Comparison of ENCODE assay signal across 25 cellular contexts in genomic region chr3:119557874-119558264, GRCh38. TPM values are rescaled to one million over a fixed set of nuclear protein-coding genes. Genes with fewer than 3 reads are reported as not detected.
A peak's percentile ranks its signal among the peaks of the same experiment; 100 is the strongest.
DNase-seq lines count a peak whose midpoint lies in the region; ATAC-seq, FAIRE-seq and TF ChIP-seq lines count a peak whose summit lies in the region.
"Had no signal": no experiment of that assay in that cellular context is flagged by ENCODE, and none has a peak within 500 bp of the region (broad histone marks: within the 10 kb centered on the region; RNA-seq: fewer than 3 reads in every experiment).

No MANE protein-coding gene starts in this region.

- CTCF ChIA-PET in activated B cell treated with CpG ODN at 0.5 μM for 24 hours (lab: Charles Lee): interaction anchor here (2.4 to 3.6 kb wide), 3 partner anchors 20 to 123 kb away, joined by 6 to 20 read pairs (median 17); partner anchors contain the start of genes ADPRH and TIMMDC1

- peak; percentile 5 for DNase-seq in DND-41
- no peak for DNase-seq in GM12891 (ENCODE audit: insufficient read length, low spot score)
- no peak for DNase-seq in activated B cell treated with CpG ODN at 0.5 μM for 24 hours
- DNase-seq in erythroblast (lab: John Stamatoyannopoulos, UW): peak; percentile 12 to 13
- DNase-seq in NCI-H345 treated with DMSO at 0.1 percent for 48 hours (lab: John Stamatoyannopoulos, UW; ENCODE audit: unreplicated experiment): no peak
- DNase-seq in DMS53 treated with DMSO at 0.1 percent for 48 hours (lab: John Stamatoyannopoulos, UW; ENCODE audit: unreplicated experiment): no peak
- DNase-seq in left cardiac atrium: no peak
- DNase-seq: activated naive CD4-positive, alpha-beta T cell; CD8-positive, alpha-beta T cell; central memory CD4-positive, alpha-beta T cell; DMS79; foreskin keratinocyte; GM23248; NCI-H2171 treated with DMSO at 0.1 percent for 48 hours; nephron progenitor cell; SHP77; stimulated activated naive CD4-positive, alpha-beta T cell; tibial artery; WERI-Rb-1 had no signal

- H3K4me1 Mint-ChIP-seq in activated B cell treated with CpG ODN at 0.5 μM for 24 hours: peaks cover 92% of the 10 kb centered on the region

- H3K27ac Mint-ChIP-seq in activated B cell treated with CpG ODN at 0.5 μM for 24 hours: peak overlapping the region; percentile 88
- H3K27ac Mint-ChIP-seq: CD8-positive, alpha-beta T cell; nephron progenitor cell had no signal

- no peaks in the 10 kb centered on the region for H3K4me1 ChIP-seq in DND-41 (ENCODE audit: insufficient read depth, low read length)
- H3K4me1 ChIP-seq: ascending aorta, foreskin keratinocyte, tibial artery had no signal

- peak overlapping the region; percentile 90 for H3K4me3 Mint-ChIP-seq in activated B cell treated with CpG ODN at 0.5 μM for 24 hours
- H3K4me3 Mint-ChIP-seq: CD8-positive, alpha-beta T cell; nephron progenitor cell had no signal

- peaks cover 55% of the 10 kb centered on the region for H3K36me3 Mint-ChIP-seq in activated B cell treated with CpG ODN at 0.5 μM for 24 hours (ENCODE audit: low read depth)
- H3K36me3 Mint-ChIP-seq: CD8-positive, alpha-beta T cell had no signal

- intact Hi-C loops in activated B cell treated with CpG ODN at 0.5 μM for 24 hours (cut with micrococcal nuclease) (loop anchor here (2.0 kb wide), 1 partner anchor 235 kb away; no protein-coding TSS in a partner anchor), left cardiac atrium (cut with DNase I) (no loop called here)

- no peaks in the 10 kb centered on the region for H4K20me1 ChIP-seq in DND-41 (ENCODE audit: insufficient read depth, low read length)

- peak; percentile 54 for FAIRE-seq in GM12891 (lab: Jason Lieb, UNC)

- no peak overlapping the region for H3K9ac ChIP-seq in DND-41 (ENCODE audit: low read depth, low read length)
- H3K9ac ChIP-seq: GM23248, KMS-11 had no signal

- peaks cover 5% of the 10 kb centered on the region for H3K27me3 ChIP-seq in DND-41 (ENCODE audit: insufficient read depth, low read length, poor library complexity)
- H3K27me3 ChIP-seq: ascending aorta, hepatocyte, tibial artery had no signal

- no peaks in the 10 kb centered on the region for H3K36me3 ChIP-seq in DND-41 (ENCODE audit: insufficient read depth, low read length)
- H3K36me3 ChIP-seq: ascending aorta, tibial artery, WERI-Rb-1 had no signal

- no peaks in the 10 kb centered on the region for H3K79me2 ChIP-seq in DND-41 (ENCODE audit: insufficient read depth, low read length)
- H3K79me2 ChIP-seq: hepatocyte had no signal

- no peaks in the 10 kb centered on the region for H3K9me3 Mint-ChIP-seq in activated B cell treated with CpG ODN at 0.5 μM for 24 hours
- H3K9me3 Mint-ChIP-seq: CD8-positive, alpha-beta T cell; nephron progenitor cell had no signal

- no peak overlapping the region for H3K4me2 ChIP-seq in DND-41 (ENCODE audit: insufficient read depth, low read length)
- H3K4me2 ChIP-seq: hepatocyte, KMS-11 had no signal

- H3K4me3 ChIP-seq in DND-41 (ENCODE audit: low read depth in 1 of 2, low read length in 2 of 2): no peak overlapping the region
- H3K4me3 ChIP-seq: ascending aorta, GM23248, hepatocyte, tibial artery had no signal

- ATAC-seq in DND-41 (ENCODE audit: insufficient read depth, low read depth) (no peak), activated B cell treated with CpG ODN at 0.5 μM for 24 hours (ENCODE audit: low read depth) (no peak), HG02798 (IDR thresholded peaks at IDR 0.05; ENCODE audit: poor library complexity, unreplicated experiment) (no peak), left cardiac atrium (no peak)
- ATAC-seq: CD8-positive, alpha-beta T cell; foreskin keratinocyte; sciatic nerve had no signal

- H3K27ac ChIP-seq in DND-41 (ENCODE audit: low read length): no peak overlapping the region
- H3K27ac ChIP-seq: ascending aorta, foreskin keratinocyte, GM23248, hepatocyte, KMS-11, tibial artery, WERI-Rb-1 had no signal

- POLR2A ChIA-PET in activated B cell treated with CpG ODN at 0.5 μM for 24 hours (lab: Charles Lee): interaction anchor here (0.8 to 4.0 kb wide), 7 partner anchors 19 to 119 kb away, joined by 4 to 44 read pairs (median 18); partner anchors contain the start of genes ADPRH, COX17 and TMEM39A

- no peak overlapping the region for H2AFZ ChIP-seq in DND-41 (ENCODE audit: low read depth, low read length)
- H2AFZ ChIP-seq: GM23248, hepatocyte had no signal

- TF ChIP-seq CTCF in DND-41 (IDR thresholded peaks at IDR 0.05; ENCODE audit: borderline replicate concordance, extremely low read depth, low read length, poor library complexity, severe bottlenecking) (no peak), activated B cell treated with CpG ODN at 0.5 μM for 24 hours (IDR thresholded peaks at IDR 0.05) (no peak)

- TF ChIP-seq POLR2A in GM12891 (IDR thresholded peaks at IDR 0.05; ENCODE audit: low read depth, low read length) (no peak), erythroblast (IDR thresholded peaks at IDR 0.05; ENCODE audit: low read length) (no peak)

- H3K27me3 Mint-ChIP-seq in activated B cell treated with CpG ODN at 0.5 μM for 24 hours: no peaks in the 10 kb centered on the region

- no peaks in the 10 kb centered on the region for H3K9me3 ChIP-seq in DND-41 (ENCODE audit: insufficient read depth, low read length, severe bottlenecking)
- H3K9me3 ChIP-seq: ascending aorta, tibial artery had no signal

TF ChIP-seq in GM12891, 5 proteins besides CTCF, POLR2A, EP300 and RAD21:
- TF ChIP-seq SPI1 (IDR thresholded peaks at IDR 0.05; ENCODE audit: low read depth, low read length) (no peak), PAX5 (IDR thresholded peaks at IDR 0.05; ENCODE audit: insufficient read depth, low read length, severe bottlenecking) (no peak)
TF ChIP-seq in GM12891: peak in this region for 0.

RNA-seq across cellular contexts. Expression of gene CD80, which starts 1.5 kb away (rescaled TPM):
- polyA plus RNA-seq in GM12891 (2012; ENCODE audit: low read depth, missing spikeins): 38.7 TPM
- 71.4 and 88.1 TPM in 2 replicates for total RNA-seq in activated B cell treated with CpG ODN at 0.5 μM for 24 hours
- under 1 TPM; 0.10 to 0.21 TPM for total RNA-seq in left cardiac atrium
- total RNA-seq: epithelial cell of proximal tubule, foreskin keratinocyte, GM23248 had no signal
- polyA plus RNA-seq: foreskin keratinocyte, GM23248, hepatocyte had no signal

RNA-seq across cellular contexts. Expression of gene ADPRH, which starts 21.4 kb away (rescaled TPM):
- polyA plus RNA-seq in GM12891 (2012; ENCODE audit: low read depth, missing spikeins): 18.0 TPM
- total RNA-seq in activated B cell treated with CpG ODN at 0.5 μM for 24 hours (41.2 and 43.8 TPM in 2 replicates), left cardiac atrium (10 to 100 TPM in 1 of 2 donors, 1 to 10 TPM in 1; 9.4 to 10.8 TPM)

RNA-seq across cellular contexts. Expression of gene PLA1A, which starts 39.8 kb away (rescaled TPM):
- polyA plus RNA-seq in GM12891 (2012; ENCODE audit: low read depth, missing spikeins): 4.9 TPM
- 0.56 and 1.1 TPM in 2 replicates for total RNA-seq in activated B cell treated with CpG ODN at 0.5 μM for 24 hours
- 1 to 10 TPM; 1.5 to 8.7 TPM for total RNA-seq in left cardiac atrium
- total RNA-seq: CD8-positive, alpha-beta T cell; foreskin keratinocyte; GM23248 had no signal
- polyA plus RNA-seq: foreskin keratinocyte, GM23248 had no signal

RNA-seq across cellular contexts. Expression of gene TIMMDC1, which starts 59.5 kb away (rescaled TPM):
- polyA plus RNA-seq in GM12891 (2012; ENCODE audit: low read depth, missing spikeins): 36.8 TPM
- total RNA-seq in activated B cell treated with CpG ODN at 0.5 μM for 24 hours: 73.0 and 76.1 TPM in 2 replicates
- 100 to 1,000 TPM; 190 to 200 TPM for total RNA-seq in left cardiac atrium

Comparison
In these comparisons a context has a peak if more than half of its experiments do, and no peak if none do; other contexts are left out.
1. DNase-seq: peak in DND-41 (single experiment) and erythroblast (2 of 2); none in GM12891 (single experiment), activated B cell treated with CpG ODN at 0.5 μM for 24 hours (single experiment), NCI-H345 treated with DMSO at 0.1 percent for 48 hours (single experiment), DMS53 treated with DMSO at 0.1 percent for 48 hours (single experiment) and left cardiac atrium (single experiment).
2. RNA of gene CD80, which starts 1.5 kb away (total RNA-seq): 71.4 to 88.1 TPM in activated B cell treated with CpG ODN at 0.5 μM for 24 hours; 0.10 to 0.21 TPM in left cardiac atrium; every median in the first group is over 10 times any median in the second.